Comparison of ENCODE assay signal across 1 cellular context in genomic region chr17:31308372-31308905, GRCh38.
A peak's percentile ranks its signal among the peaks of the same experiment; 100 is the strongest.
TF ChIP-seq lines count a peak whose summit lies in the region.

No MANE protein-coding gene starts in this region.

TF ChIP-seq in K562, 482 proteins besides CTCF, POLR2A, EP300 and RAD21 (continued from another document):
- TF ChIP-seq, protein P1, sequence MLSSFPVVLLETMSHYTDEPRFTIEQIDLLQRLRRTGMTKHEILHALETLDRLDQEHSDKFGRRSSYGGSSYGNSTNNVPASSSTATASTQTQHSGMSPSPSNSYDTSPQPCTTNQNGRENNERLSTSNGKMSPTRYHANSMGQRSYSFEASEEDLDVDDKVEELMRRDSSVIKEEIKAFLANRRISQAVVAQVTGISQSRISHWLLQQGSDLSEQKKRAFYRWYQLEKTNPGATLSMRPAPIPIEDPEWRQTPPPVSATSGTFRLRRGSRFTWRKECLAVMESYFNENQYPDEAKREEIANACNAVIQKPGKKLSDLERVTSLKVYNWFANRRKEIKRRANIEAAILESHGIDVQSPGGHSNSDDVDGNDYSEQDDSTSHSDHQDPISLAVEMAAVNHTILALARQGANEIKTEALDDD (IDR thresholded peaks at IDR 0.05), result peak; percentile 93
- TF ChIP-seq KDM1A (IDR thresholded peaks at IDR 0.05) (peak; percentile 75 to 85; a peak in 3 of 4 replicates), HOXB6 (CRISPR knock-in tag; IDR thresholded peaks at IDR 0.05; ENCODE audit: borderline replicate concordance) (no peak), SRSF7 (optimal IDR thresholded peaks at IDR 0.05; ENCODE audit: low read depth, low read length) (no peak), POLR2AphosphoS2 (IDR thresholded peaks at IDR 0.05; ENCODE audit: low read length) (no peak), ERF (CRISPR knock-in tag; IDR thresholded peaks at IDR 0.05) (no peak), ZBTB2 (IDR thresholded peaks at IDR 0.05) (0 out of 2 replicates have a peak, but pooled peaks have one; percentile 25), ZFP91 (CRISPR knock-in tag; IDR thresholded peaks at IDR 0.05) (no peak), RNF219 (CRISPR knock-in tag; IDR thresholded peaks at IDR 0.05) (no peak), NFE2 (IDR thresholded peaks at IDR 0.05; ENCODE audit: low read depth) (no peak), ZFPM2 (CRISPR knock-in tag; IDR thresholded peaks at IDR 0.05) (no peak), HDAC2 (IDR thresholded peaks at IDR 0.05) (peak; percentile 66), BRF1 (IDR thresholded peaks at IDR 0.05; ENCODE audit: borderline replicate concordance, extremely low read depth, insufficient read length) (no peak), TCF7L2 (IDR thresholded peaks at IDR 0.05; ENCODE audit: low read depth, low read length) (no peak), SAFB2 (IDR thresholded peaks at IDR 0.05; ENCODE audit: borderline replicate concordance, low read depth, low read length, severe bottlenecking) (no peak), KLF1 (tag; IDR thresholded peaks at IDR 0.05) (no peak), RBM17 (IDR thresholded peaks at IDR 0.05; ENCODE audit: borderline replicate concordance, low read depth, low read length) (no peak), SMAD3 (CRISPR knock-in tag; conservative IDR thresholded peaks at IDR 0.05) (no peak), ZEB2 (IDR thresholded peaks at IDR 0.05) (0 out of 2 replicates have a peak, but pooled peaks have one; percentile 40), ZNF445 (CRISPR knock-in tag; IDR thresholded peaks at IDR 0.05; ENCODE audit: low read depth) (no peak), BRD9 (IDR thresholded peaks at IDR 0.05; ENCODE audit: low read depth, partially characterized antibody) (peak; percentile 50), SIX5 (IDR thresholded peaks at IDR 0.05; ENCODE audit: borderline replicate concordance in 1 of 2, insufficient read depth in 1 of 2, low read depth in 1 of 2, low read length in 2 of 2) (no peak), SMAD4 (CRISPR knock-in tag; conservative IDR thresholded peaks at IDR 0.05) (0 out of 2 replicates have a peak, but pooled peaks have one; percentile 38)
- TF ChIP-seq, protein P2, sequence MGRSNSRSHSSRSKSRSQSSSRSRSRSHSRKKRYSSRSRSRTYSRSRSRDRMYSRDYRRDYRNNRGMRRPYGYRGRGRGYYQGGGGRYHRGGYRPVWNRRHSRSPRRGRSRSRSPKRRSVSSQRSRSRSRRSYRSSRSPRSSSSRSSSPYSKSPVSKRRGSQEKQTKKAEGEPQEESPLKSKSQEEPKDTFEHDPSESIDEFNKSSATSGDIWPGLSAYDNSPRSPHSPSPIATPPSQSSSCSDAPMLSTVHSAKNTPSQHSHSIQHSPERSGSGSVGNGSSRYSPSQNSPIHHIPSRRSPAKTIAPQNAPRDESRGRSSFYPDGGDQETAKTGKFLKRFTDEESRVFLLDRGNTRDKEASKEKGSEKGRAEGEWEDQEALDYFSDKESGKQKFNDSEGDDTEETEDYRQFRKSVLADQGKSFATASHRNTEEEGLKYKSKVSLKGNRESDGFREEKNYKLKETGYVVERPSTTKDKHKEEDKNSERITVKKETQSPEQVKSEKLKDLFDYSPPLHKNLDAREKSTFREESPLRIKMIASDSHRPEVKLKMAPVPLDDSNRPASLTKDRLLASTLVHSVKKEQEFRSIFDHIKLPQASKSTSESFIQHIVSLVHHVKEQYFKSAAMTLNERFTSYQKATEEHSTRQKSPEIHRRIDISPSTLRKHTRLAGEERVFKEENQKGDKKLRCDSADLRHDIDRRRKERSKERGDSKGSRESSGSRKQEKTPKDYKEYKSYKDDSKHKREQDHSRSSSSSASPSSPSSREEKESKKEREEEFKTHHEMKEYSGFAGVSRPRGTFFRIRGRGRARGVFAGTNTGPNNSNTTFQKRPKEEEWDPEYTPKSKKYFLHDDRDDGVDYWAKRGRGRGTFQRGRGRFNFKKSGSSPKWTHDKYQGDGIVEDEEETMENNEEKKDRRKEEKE (IDR thresholded peaks at IDR 0.05; ENCODE audit: borderline replicate concordance in 1 of 2, control insufficient read depth in 1 of 2, low read depth in 2 of 2, low read length in 1 of 2), result no peak
- TF ChIP-seq, protein P3, sequence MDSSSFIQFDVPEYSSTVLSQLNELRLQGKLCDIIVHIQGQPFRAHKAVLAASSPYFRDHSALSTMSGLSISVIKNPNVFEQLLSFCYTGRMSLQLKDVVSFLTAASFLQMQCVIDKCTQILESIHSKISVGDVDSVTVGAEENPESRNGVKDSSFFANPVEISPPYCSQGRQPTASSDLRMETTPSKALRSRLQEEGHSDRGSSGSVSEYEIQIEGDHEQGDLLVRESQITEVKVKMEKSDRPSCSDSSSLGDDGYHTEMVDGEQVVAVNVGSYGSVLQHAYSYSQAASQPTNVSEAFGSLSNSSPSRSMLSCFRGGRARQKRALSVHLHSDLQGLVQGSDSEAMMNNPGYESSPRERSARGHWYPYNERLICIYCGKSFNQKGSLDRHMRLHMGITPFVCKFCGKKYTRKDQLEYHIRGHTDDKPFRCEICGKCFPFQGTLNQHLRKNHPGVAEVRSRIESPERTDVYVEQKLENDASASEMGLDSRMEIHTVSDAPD (CRISPR knock-in tag; IDR thresholded peaks at IDR 0.05), result no peak
TF ChIP-seq in K562: peak in this region for 36.
